ENCODE assay signal across 9 cellular contexts in genomic region chr17:16442594-16443389, GRCh38. TPM values are rescaled to one million over a fixed set of nuclear protein-coding genes. Genes with fewer than 3 reads are reported as not detected.
DNase-seq lines count a peak whose midpoint lies in the region; ATAC-seq and TF ChIP-seq lines count a peak whose summit lies in the region.
"Had no signal": no experiment of that assay in that cellular context is flagged by ENCODE, and none has a peak within 500 bp of the region (broad histone marks: within the 10 kb centered on the region; RNA-seq: fewer than 3 reads in every experiment).

No MANE protein-coding gene starts in this region.

- H3K4me3 ChIP-seq in OCI-LY1 (ENCODE audit: low read depth, low read length, poor library complexity, severe bottlenecking): peak overlapping the region; percentile 93

- no peaks in the 10 kb centered on the region for H3K9me3 Mint-ChIP-seq in activated naive CD4-positive, alpha-beta T cell treated with anti-CD3 and anti-CD28 coated beads for 36 hours
- H3K9me3 Mint-ChIP-seq in central memory CD8-positive, alpha-beta T cell: no peaks in the 10 kb centered on the region
- no peaks in the 10 kb centered on the region for H3K9me3 Mint-ChIP-seq in stimulated activated naive B cell treated with anti-CD40 and anti-IgM and Interleukin-4, amounts not matched to agents 10 μg/mL and 1 μg/mL and 100 μg/mL, for 72 hours

- H3F3A ChIP-seq in OCI-LY1 (ENCODE audit: insufficient read depth, low read length): no peaks in the 10 kb centered on the region

- H3K4me1 Mint-ChIP-seq in activated naive CD4-positive, alpha-beta T cell treated with anti-CD3 and anti-CD28 coated beads for 36 hours (ENCODE audit: low read depth): peaks cover 54% of the 10 kb centered on the region
- peaks cover 59% of the 10 kb centered on the region for H3K4me1 Mint-ChIP-seq in central memory CD8-positive, alpha-beta T cell
- peaks cover 29 to 61% of the 10 kb centered on the region in 2 donors for H3K4me1 Mint-ChIP-seq in stimulated activated naive B cell treated with anti-CD40 and anti-IgM and Interleukin-4, amounts not matched to agents 10 μg/mL and 1 μg/mL and 100 μg/mL, for 72 hours

- no peak for TF ChIP-seq CTCF in OCI-LY1 (IDR thresholded peaks at IDR 0.05; ENCODE audit: low read length)

- peaks cover 76% of the 10 kb centered on the region for H3K36me3 Mint-ChIP-seq in activated naive CD4-positive, alpha-beta T cell treated with anti-CD3 and anti-CD28 coated beads for 36 hours (ENCODE audit: low read depth)
- H3K36me3 Mint-ChIP-seq in central memory CD8-positive, alpha-beta T cell (ENCODE audit: insufficient read depth): peaks cover 50% of the 10 kb centered on the region
- H3K36me3 Mint-ChIP-seq in stimulated activated naive B cell treated with anti-CD40 and anti-IgM and Interleukin-4, amounts not matched to agents 10 μg/mL and 1 μg/mL and 100 μg/mL, for 72 hours: peaks cover 66 to 84% of the 10 kb centered on the region in 2 donors

- H4K20me1 ChIP-seq in OCI-LY1 (ENCODE audit: insufficient read depth, low read length): no peaks in the 10 kb centered on the region

- CTCF ChIA-PET in activated naive CD4-positive, alpha-beta T cell treated with anti-CD3 and anti-CD28 coated beads for 36 hours (lab: Charles Lee): interaction anchor here (0.5 to 2.7 kb wide), 5 partner anchors 10 to 80 kb away, joined by 3 to 11 read pairs (median 4); no protein-coding TSS in a partner anchor

- peaks cover 39% of the 10 kb centered on the region for H3K4me1 ChIP-seq in OCI-LY1 (ENCODE audit: insufficient read depth, low read length, severe bottlenecking)

- no peaks in the 10 kb centered on the region for H3K27me3 Mint-ChIP-seq in activated naive CD4-positive, alpha-beta T cell treated with anti-CD3 and anti-CD28 coated beads for 36 hours (ENCODE audit: low read depth)
- H3K27me3 Mint-ChIP-seq in central memory CD8-positive, alpha-beta T cell: no peaks in the 10 kb centered on the region
- H3K27me3 Mint-ChIP-seq in stimulated activated naive B cell treated with anti-CD40 and anti-IgM and Interleukin-4, amounts not matched to agents 10 μg/mL and 1 μg/mL and 100 μg/mL, for 72 hours: no peaks in the 10 kb centered on the region

- H3K4me3 Mint-ChIP-seq in activated naive CD4-positive, alpha-beta T cell treated with anti-CD3 and anti-CD28 coated beads for 36 hours: peak overlapping the region; percentile 99
- no peak overlapping the region for H3K4me3 Mint-ChIP-seq in central memory CD8-positive, alpha-beta T cell
- H3K4me3 Mint-ChIP-seq in stimulated activated naive B cell treated with anti-CD40 and anti-IgM and Interleukin-4, amounts not matched to agents 10 μg/mL and 1 μg/mL and 100 μg/mL, for 72 hours: peak overlapping the region; percentile 48 to 53

- intact Hi-C loops in activated naive CD4-positive, alpha-beta T cell treated with anti-CD3 and anti-CD28 coated beads for 36 hours (cut with micrococcal nuclease): no loop called here

- peak overlapping the region; percentile 27; the same call in 1 of the 2 replicates for H3K9ac ChIP-seq in OCI-LY1 (ENCODE audit: low read length)

- peak overlapping the region; percentile 67; the same call in 1 of the 2 replicates for H3K4me2 ChIP-seq in OCI-LY1 (ENCODE audit: low read length)

- peak overlapping the region; percentile 49 for H3K27ac ChIP-seq in OCI-LY1 (ENCODE audit: low read depth, low read length, poor library complexity, severe bottlenecking)

- peaks cover 24% of the 10 kb centered on the region for H3K79me2 ChIP-seq in OCI-LY1 (ENCODE audit: insufficient read depth, low read length)

- H3K9me3 ChIP-seq in OCI-LY1 (ENCODE audit: low read length): no peaks in the 10 kb centered on the region

- ATAC-seq in central memory CD8-positive, alpha-beta T cell (replicated peaks; ENCODE audit: extremely low read depth, poor library complexity, severe bottlenecking): no peak
- no peak for ATAC-seq in stimulated activated naive B cell treated with anti-CD40 and anti-IgM and Interleukin-4, amounts not matched to agents 10 μg/mL and 1 μg/mL and 100 μg/mL, for 72 hours (replicated peaks)
- ATAC-seq in HG03442 (IDR thresholded peaks at IDR 0.05; ENCODE audit: unreplicated experiment) (no peak), HG02970 (IDR thresholded peaks at IDR 0.05; ENCODE audit: low FRiP score, unreplicated experiment) (no peak)

- no peaks in the 10 kb centered on the region for H3K27me3 ChIP-seq in OCI-LY1 (ENCODE audit: insufficient read depth, low read length)

- no peak overlapping the region for H2AFZ ChIP-seq in OCI-LY1 (ENCODE audit: low read length)

- peak overlapping the region; percentile 72 for H3K27ac Mint-ChIP-seq in activated naive CD4-positive, alpha-beta T cell treated with anti-CD3 and anti-CD28 coated beads for 36 hours
- H3K27ac Mint-ChIP-seq in central memory CD8-positive, alpha-beta T cell (ENCODE audit: low read depth): peak overlapping the region; percentile 67
- H3K27ac Mint-ChIP-seq in stimulated activated naive B cell treated with anti-CD40 and anti-IgM and Interleukin-4, amounts not matched to agents 10 μg/mL and 1 μg/mL and 100 μg/mL, for 72 hours: peak overlapping the region; percentile 88

- peaks cover 86% of the 10 kb centered on the region for H3K36me3 ChIP-seq in OCI-LY1 (ENCODE audit: insufficient read depth, low read length)

- DNase-seq in activated naive CD4-positive, alpha-beta T cell treated with anti-CD3 and anti-CD28 coated beads for 36 hours: no peak
- no peak for DNase-seq in activated naive CD4-positive, alpha-beta T cell treated with Interleukin-2 at 50 U/mL for 16 hours
- no peak for DNase-seq in central memory CD8-positive, alpha-beta T cell (ENCODE audit: low spot score in 2 of 2)
- DNase-seq in stimulated activated naive B cell treated with anti-CD40 and anti-IgM and Interleukin-4, amounts not matched to agents 10 μg/mL and 1 μg/mL and 100 μg/mL, for 72 hours: no peak
- no peak for DNase-seq in GOT3 (lab: John Stamatoyannopoulos, UW)
- DNase-seq: NCI-H1092 treated with DMSO at 0.1 percent for 48 hours had no signal

- no peaks in the 10 kb centered on the region for H3K9me2 ChIP-seq in OCI-LY1 (ENCODE audit: low read depth, low read length)

RNA-seq across cellular contexts. Expression of gene TRPV2, which starts 27.4 kb away (rescaled TPM):
- total RNA-seq in activated naive CD4-positive, alpha-beta T cell treated with anti-CD3 and anti-CD28 coated beads for 36 hours: 10 to 100 TPM; 23.7 to 24.8 TPM

RNA-seq across cellular contexts. Expression of gene LRRC75A, which starts 49.2 kb away (rescaled TPM):
- under 1 TPM; 0.69 to 0.79 TPM for total RNA-seq in activated naive CD4-positive, alpha-beta T cell treated with anti-CD3 and anti-CD28 coated beads for 36 hours
